Comparison of ENCODE assay signal across 8 cellular contexts in the genomic region with DNA sequence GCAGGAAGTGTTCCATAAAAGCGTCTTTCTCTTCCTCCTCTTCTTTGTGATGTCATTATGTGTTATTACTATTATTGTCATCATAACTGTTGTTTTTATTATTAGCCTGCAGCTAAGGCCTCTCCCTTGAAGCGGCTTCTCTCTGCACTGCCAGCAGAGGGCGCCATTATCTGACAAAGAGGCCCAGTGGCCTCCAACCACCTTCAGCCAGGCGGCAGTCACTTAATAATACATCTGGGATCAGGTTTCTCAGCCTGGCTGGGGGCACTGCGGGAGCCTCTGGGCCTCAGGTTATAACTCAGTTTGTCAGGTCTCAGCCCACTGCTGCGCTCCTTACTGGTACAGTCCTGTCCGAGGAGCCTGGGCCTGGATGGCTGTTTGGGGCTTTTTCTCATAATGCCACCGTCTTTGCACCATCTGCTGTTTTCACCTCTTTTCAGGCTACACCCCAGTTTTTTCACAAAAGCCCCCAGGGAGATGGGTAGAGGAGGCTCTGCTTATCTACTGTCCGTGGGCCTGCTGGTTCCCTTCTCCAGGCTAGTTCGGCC.
DNase-seq lines count a peak whose midpoint lies in the region; ATAC-seq and TF ChIP-seq lines count a peak whose summit lies in the region.

No MANE protein-coding gene starts in this region.

- H3K9me3 Mint-ChIP-seq in activated CD8-positive, alpha-beta memory T cell treated with anti-CD3 and anti-CD28 coated beads, Interleukin-2, amount 10 ng/mL, durations not matched to agents 7 days and 5 days (ENCODE audit: low read depth) = no peaks in the 10 kb centered on the region

- peaks cover 6% of the 10 kb centered on the region for H3K27me3 Mint-ChIP-seq in activated CD8-positive, alpha-beta memory T cell treated with anti-CD3 and anti-CD28 coated beads, Interleukin-2, amount 10 ng/mL, durations not matched to agents 7 days and 5 days

- no peaks in the 10 kb centered on the region for H3K4me1 Mint-ChIP-seq in activated CD8-positive, alpha-beta memory T cell treated with anti-CD3 and anti-CD28 coated beads, Interleukin-2, amount 10 ng/mL, durations not matched to agents 7 days and 5 days

- no peak overlapping the region for H3K4me3 Mint-ChIP-seq in activated CD8-positive, alpha-beta memory T cell treated with anti-CD3 and anti-CD28 coated beads, Interleukin-2, amount 10 ng/mL, durations not matched to agents 7 days and 5 days

- H3K4me3 ChIP-seq in coronary artery = no peak overlapping the region

- ATAC-seq in HG03280 (IDR thresholded peaks at IDR 0.05; ENCODE audit: unreplicated experiment) = peak; percentile 70
- ATAC-seq in activated CD8-positive, alpha-beta memory T cell treated with anti-CD3 and anti-CD28 coated beads, Interleukin-2, amount 10 ng/mL, durations not matched to agents 7 days and 5 days = no peak

- no peaks in the 10 kb centered on the region for H3K36me3 Mint-ChIP-seq in activated CD8-positive, alpha-beta memory T cell treated with anti-CD3 and anti-CD28 coated beads, Interleukin-2, amount 10 ng/mL, durations not matched to agents 7 days and 5 days

- H3K27ac ChIP-seq in coronary artery = no peak overlapping the region

- peak; percentile 5 for DNase-seq in NCI-H1092 treated with DMSO at 0.1 percent for 48 hours (lab: John Stamatoyannopoulos, UW)
- no peak for DNase-seq in NCI-H1092 (lab: John Stamatoyannopoulos, UW)
- peak; percentile 65 for DNase-seq in NCI-H82 treated with DMSO at 0.1 percent for 48 hours (lab: John Stamatoyannopoulos, UW; ENCODE audit: unreplicated experiment)
- DNase-seq in activated CD8-positive, alpha-beta memory T cell treated with anti-CD3 and anti-CD28 coated beads, Interleukin-2, amount 10 ng/mL, durations not matched to agents 7 days and 5 days = peak; percentile 64
- peak; percentile 61 for DNase-seq in fibroblast of the conjunctiva (ENCODE audit: low read depth)
- DNase-seq in pons (ENCODE audit: low spot score) = peak; percentile 22
- DNase-seq in coronary artery (ENCODE audit: low spot score) = no peak

- CTCF ChIA-PET in activated CD8-positive, alpha-beta memory T cell treated with anti-CD3 and anti-CD28 coated beads, Interleukin-2, amount 10 ng/mL, durations not matched to agents 7 days and 5 days (lab: Charles Lee) = interaction anchor here (0.6 to 1.0 kb wide), 4 partner anchors 11 to 16 kb away, joined by 3 to 5 read pairs (median 4); no protein-coding TSS in a partner anchor

- H3K27ac Mint-ChIP-seq in activated CD8-positive, alpha-beta memory T cell treated with anti-CD3 and anti-CD28 coated beads, Interleukin-2, amount 10 ng/mL, durations not matched to agents 7 days and 5 days = peak overlapping the region; percentile 39

- TF ChIP-seq CTCF in coronary artery (IDR thresholded peaks at IDR 0.05) = no peak

Comparison
In these comparisons a context has a peak if more than half of its experiments do, and no peak if none do; other contexts are left out.
1. DNase-seq: peak in NCI-H1092 treated with DMSO at 0.1 percent for 48 hours (single experiment), NCI-H82 treated with DMSO at 0.1 percent for 48 hours (single experiment), activated CD8-positive, alpha-beta memory T cell treated with anti-CD3 and anti-CD28 coated beads, Interleukin-2, amount 10 ng/mL, durations not matched to agents 7 days and 5 days (single experiment), fibroblast of the conjunctiva (single experiment) and pons (single experiment); none in NCI-H1092 (single experiment) and coronary artery (single experiment).